ENCODE assay signal across 8 cellular contexts in the genomic region with DNA sequence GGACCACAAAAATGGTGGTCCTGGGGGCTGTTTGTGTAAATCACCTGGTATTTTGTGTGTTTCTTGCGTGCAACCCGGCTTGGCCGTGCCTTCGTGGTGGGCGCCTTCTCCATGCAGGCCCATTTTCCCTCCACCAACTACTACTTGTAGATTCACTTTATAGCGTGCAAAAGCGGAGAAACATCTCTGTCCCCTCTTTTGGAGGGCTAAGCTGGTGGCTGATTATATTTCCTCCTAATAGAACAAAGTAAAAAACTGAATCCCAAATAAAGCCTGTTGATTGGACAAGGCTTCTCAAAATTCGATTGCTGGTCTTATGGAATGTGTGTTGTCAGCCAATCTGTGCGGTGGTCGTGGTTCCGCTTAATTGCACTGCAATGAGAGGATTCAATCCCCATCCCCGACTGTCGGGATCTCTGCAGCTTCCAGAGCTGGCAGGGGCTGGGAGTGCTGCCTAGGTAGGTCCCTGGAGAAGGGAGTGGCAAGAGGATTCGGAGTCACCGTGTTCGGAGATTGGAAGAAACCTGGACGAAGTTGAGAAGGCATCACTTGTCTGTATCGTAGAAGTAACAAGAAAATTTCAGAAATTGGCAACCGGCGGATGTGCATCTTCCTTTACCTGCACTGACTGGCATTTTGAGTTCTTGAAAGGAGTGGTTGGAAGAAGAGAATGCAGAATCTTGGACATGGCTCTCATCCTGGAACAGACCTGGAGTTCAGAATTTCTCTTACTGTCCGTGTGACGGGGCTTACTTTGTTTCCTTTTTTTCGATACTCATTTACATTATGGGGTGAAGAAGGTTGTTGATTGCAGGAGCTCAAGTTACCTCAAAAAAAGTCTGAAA. TPM values are rescaled to one million over a fixed set of nuclear protein-coding genes. Genes with fewer than 3 reads are reported as not detected.
DNase-seq lines count a peak whose midpoint lies in the region; ATAC-seq and TF ChIP-seq lines count a peak whose summit lies in the region.

No MANE protein-coding gene starts in this region.

- TSS peak; percentile 43 for BruUV-seq in PC-3 (replicated peaks; lab: Mats Ljungman, UMichigan)

- H3K27ac ChIP-seq in PC-3 (ENCODE audit: low read length): peak overlapping the region; percentile 60
- H3K27ac ChIP-seq in coronary artery: peak overlapping the region; percentile 92
- peak overlapping the region; percentile 33 to 91 for H3K27ac ChIP-seq in lung (ENCODE audit: low read depth in 1 of 2, low read length in 1 of 2)
- peak overlapping the region; percentile 92 to 96 (median 94) for H3K27ac ChIP-seq in transverse colon

- H3K36me3 ChIP-seq in PC-3 (ENCODE audit: low read depth, low read length) (peaks cover 15% of the 10 kb centered on the region; the same call in 1 of the 2 replicates), lung (ENCODE audit: control insufficient read depth in 2 of 2, insufficient read depth in 2 of 2, low read length in 2 of 2) (peaks cover 4% of the 10 kb centered on the region in 2 donors), transverse colon (peaks cover 0 to 9% (median 2%) of the 10 kb centered on the region in 4 donors)

- in situ Hi-C loops in transverse colon (cut with MboI; ENCODE audit: low pct_ligation_motif_present in 1 of 4, low pct_unique_long_range_greater_than_20kb in 1 of 4, low sequenced_read_pairs in 3 of 4): no loop called here

- H3K4me1 ChIP-seq in PC-3 (ENCODE audit: insufficient read depth, low read length) (peaks cover 14% of the 10 kb centered on the region; the same call in 1 of the 2 replicates), lung (ENCODE audit: control insufficient read depth in 2 of 2, insufficient read depth in 2 of 2, low read length in 2 of 2) (peaks cover 0 to 10% of the 10 kb centered on the region in 2 donors), transverse colon (peaks cover 7 to 18% (median 10%) of the 10 kb centered on the region in 4 donors)

- CTCF ChIA-PET in PC-3 (lab: Charles Lee): no interaction called here

- peaks cover 44% of the 10 kb centered on the region for H3K79me2 ChIP-seq in PC-3 (ENCODE audit: low read length)

- H3F3A ChIP-seq in PC-3 (ENCODE audit: low read length, unreplicated experiment): no peaks in the 10 kb centered on the region

- peak overlapping the region; percentile 92 for H3K4me2 ChIP-seq in PC-3 (ENCODE audit: low read length)

- no peaks in the 10 kb centered on the region for H3K9me3 Mint-ChIP-seq in activated naive CD4-positive, alpha-beta T cell treated with anti-CD3 and anti-CD28 coated beads, Interleukin-2, amount 50 U/mL, for 24 hours

- peak overlapping the region; percentile 89 for H3K27ac Mint-ChIP-seq in activated naive CD4-positive, alpha-beta T cell treated with anti-CD3 and anti-CD28 coated beads, Interleukin-2, amount 50 U/mL, for 24 hours

- H3K9me2 ChIP-seq in PC-3 (replicated peaks; ENCODE audit: low read length): no peaks in the 10 kb centered on the region

- TF ChIP-seq EP300 in transverse colon (IDR thresholded peaks at IDR 0.05; ENCODE audit: low read depth): no peak

- H3K4me1 Mint-ChIP-seq in activated naive CD4-positive, alpha-beta T cell treated with anti-CD3 and anti-CD28 coated beads, Interleukin-2, amount 50 U/mL, for 24 hours: peaks cover 37% of the 10 kb centered on the region

- peak overlapping the region; percentile 58; the same call in 1 of the 2 replicates for H2AFZ ChIP-seq in PC-3 (ENCODE audit: low read length)

- TF ChIP-seq CTCF in PC-3 (conservative IDR thresholded peaks at IDR 0.05; ENCODE audit: low read depth, low read length) (no peak), coronary artery (IDR thresholded peaks at IDR 0.05) (no peak), lung (IDR thresholded peaks at IDR 0.05; ENCODE audit: control extremely low read depth, extremely low read depth) (no peak), transverse colon (IDR thresholded peaks at IDR 0.05) (no peak)

- peaks cover 14% of the 10 kb centered on the region; the same call in 1 of the 2 replicates for H4K20me1 ChIP-seq in PC-3 (ENCODE audit: low read length)

- POLR2A ChIA-PET in PC-3 (lab: Charles Lee; ENCODE audit: unreplicated experiment): interaction anchor here (0.6 kb wide), 1 partner anchor 771 kb away, joined by 3 read pairs; a partner anchor contains a TSS

- peak overlapping the region; percentile 99 for H3K9ac ChIP-seq in PC-3 (ENCODE audit: low read length)

- no peak for TF ChIP-seq POLR2A in transverse colon (IDR thresholded peaks at IDR 0.05)

- intact Hi-C loops in PC-3 (cut with micrococcal nuclease): no loop called here
- intact Hi-C loops in transverse colon (cut with DNase I; ENCODE audit: low total_unique reads): no loop called here

- no peaks in the 10 kb centered on the region for H3K27me3 Mint-ChIP-seq in activated naive CD4-positive, alpha-beta T cell treated with anti-CD3 and anti-CD28 coated beads, Interleukin-2, amount 50 U/mL, for 24 hours

- H3K36me3 Mint-ChIP-seq in activated naive CD4-positive, alpha-beta T cell treated with anti-CD3 and anti-CD28 coated beads, Interleukin-2, amount 50 U/mL, for 24 hours: peaks cover 2% of the 10 kb centered on the region

- H3K9me3 ChIP-seq in PC-3 (ENCODE audit: low read length): no peaks in the 10 kb centered on the region
- H3K9me3 ChIP-seq in lung (ENCODE audit: control insufficient read depth in 2 of 2, insufficient read depth in 1 of 2, low read length in 1 of 2): no peaks in the 10 kb centered on the region
- no peaks in the 10 kb centered on the region for H3K9me3 ChIP-seq in transverse colon

- H3K4me3 ChIP-seq in PC-3 (ENCODE audit: low read length) (peak overlapping the region; percentile 97), coronary artery (peak overlapping the region; percentile 88), lung (peak overlapping the region; percentile 75), transverse colon (peak overlapping the region; percentile 75 to 92 (median 82))

- no peak for DNase-seq in activated naive CD4-positive, alpha-beta T cell treated with anti-CD3 and anti-CD28 coated beads, Interleukin-2, amount 50 U/mL, for 16 hours
- DNase-seq in PC-3 (peak; percentile 25), coronary artery (ENCODE audit: low spot score) (no peak), lung (ENCODE audit: low spot score) (no peak), transverse colon (peak; percentile 17), SKM-1 treated with dmso at 0.1 percent for 144 hours (lab: John Stamatoyannopoulos, UW; ENCODE audit: unreplicated experiment) (no peak)
- no peak for DNase-seq in activated CD4-positive, CD25-positive, alpha-beta regulatory T cell treated with anti-CD3 and anti-CD28 coated beads, Interleukin-2, amount 50 U/mL, for 72 hours

- H3K4me3 Mint-ChIP-seq in activated naive CD4-positive, alpha-beta T cell treated with anti-CD3 and anti-CD28 coated beads, Interleukin-2, amount 50 U/mL, for 24 hours: peak overlapping the region; percentile 92

- ATAC-seq in PC-3 (peak; percentile 52), lung (ENCODE audit: insufficient read depth, low FRiP score) (no peak)

- no peaks in the 10 kb centered on the region for H3K27me3 ChIP-seq in PC-3 (ENCODE audit: low read length)
- H3K27me3 ChIP-seq in lung (ENCODE audit: control insufficient read depth, insufficient read depth): no peaks in the 10 kb centered on the region
- no peaks in the 10 kb centered on the region for H3K27me3 ChIP-seq in transverse colon

- 41 to 47% methylated on average over 23 of the region's 23 CpGs for WGBS in lung, 2 donors
- WGBS in transverse colon (ENCODE audit: low coverage in 1 of 2), 2 donors: 34 to 41% methylated on average over 18 to 23 of the region's 23 CpGs

RNA-seq across cellular contexts. Expression of a gene that starts 1.1 kb away (rescaled TPM):
- total RNA-seq in PC-3 (2014; rRNA removed) (12.9 and 18.1 TPM in 2 replicates), lung (10 to 100 TPM; 14.7 to 24.5 TPM), transverse colon (10 to 100 TPM; 14.0 to 43.4 (median 26.2) TPM)
- 1 to 10 TPM; 7.6 to 10.0 TPM for polyA plus RNA-seq in lung

RNA-seq across cellular contexts. Expression of a gene that starts 41.3 kb away (rescaled TPM):
- total RNA-seq in PC-3 (2014; rRNA removed) (17.5 and 19.0 TPM in 2 replicates), lung (10 to 100 TPM; 53.4 to 80.8 TPM), transverse colon (100 to 1,000 TPM in 2 of 4 donors, 10 to 100 TPM in 2; 56.3 to 183 (median 104) TPM)
- 100 to 1,000 TPM in 1 of 2 donors, 10 to 100 TPM in 1; 64.4 to 131 TPM for polyA plus RNA-seq in lung

Comparison
In these comparisons a context has a peak if more than half of its experiments do, and no peak if none do; other contexts are left out.
1. DNase-seq: peak in PC-3 (single experiment) and transverse colon (single experiment); none in activated naive CD4-positive, alpha-beta T cell treated with anti-CD3 and anti-CD28 coated beads, Interleukin-2, amount 50 U/mL, for 16 hours (single experiment), coronary artery (single experiment), lung (single experiment), SKM-1 treated with dmso at 0.1 percent for 144 hours (single experiment) and activated CD4-positive, CD25-positive, alpha-beta regulatory T cell treated with anti-CD3 and anti-CD28 coated beads, Interleukin-2, amount 50 U/mL, for 72 hours (single experiment).
2. Peak in every context shown above with its lines, with median percentiles within 50 percentile points of each other: H3K27ac ChIP-seq and H3K4me3 ChIP-seq.